In genomic region chr14:95265106-95266094, GRCh38 we compare ENCODE assay signal across 8 cellular contexts. TPM values are rescaled to one million over a fixed set of nuclear protein-coding genes. Genes with fewer than 3 reads are reported as not detected.
DNase-seq lines count a peak whose midpoint lies in the region; ATAC-seq, FAIRE-seq and TF ChIP-seq lines count a peak whose summit lies in the region.

No MANE protein-coding gene starts in this region.

- H3K27me3 ChIP-seq in astrocyte (ENCODE audit: insufficient read depth, low read length), result no peaks in the 10 kb centered on the region

- POLR2A ChIA-PET in OCI-LY7 (lab: Charles Lee), result interaction anchor here (0.6 to 2.4 kb wide), 4 partner anchors 9 to 143 kb away, joined by 3 to 8 read pairs (median 4); no protein-coding TSS in a partner anchor

- intact Hi-C loops in OCI-LY7 (cut with micrococcal nuclease; ENCODE audit: unreplicated experiment), result loop anchor here (2.0 to 10.0 kb wide), 2 partner anchors 53 to 111 kb away; partner anchors contain the start of genes CLMN and DICER1

- CTCF ChIA-PET in OCI-LY7 (lab: Charles Lee; ENCODE audit: unreplicated experiment), result no interaction called here

- TF ChIP-seq CTCF in OCI-LY7 (conservative IDR thresholded peaks at IDR 0.05; ENCODE audit: low read length), result no peak
- TF ChIP-seq CTCF in astrocyte (IDR thresholded peaks at IDR 0.05; ENCODE audit: insufficient read depth, low read depth, low read length), result no peak

- H3K27ac Mint-ChIP-seq in astrocyte (ENCODE audit: unreplicated experiment), result peak overlapping the region; percentile 97

- H3K27ac ChIP-seq in OCI-LY7 (ENCODE audit: low read depth, low read length, poor library complexity, severe bottlenecking), result peak overlapping the region; percentile 84
- peak overlapping the region; percentile 88 for H3K27ac ChIP-seq in astrocyte (ENCODE audit: low read depth, low read length)

- no peaks in the 10 kb centered on the region for H3K27me3 Mint-ChIP-seq in astrocyte (ENCODE audit: low read depth, unreplicated experiment)

- DNase-seq in DMS53 treated with DMSO at 0.1 percent for 48 hours (lab: John Stamatoyannopoulos, UW; ENCODE audit: unreplicated experiment), result peak; percentile 97
- DNase-seq in OCI-LY7 (ENCODE audit: low spot score), result peak; percentile 90
- DNase-seq in astrocyte (ENCODE audit: low read depth), result peak; percentile 99
- DNase-seq in kidney tubule cell (ENCODE audit: low spot score), result peak; percentile 100
- DNase-seq in stimulated activated CD8-positive, alpha-beta memory T cell treated with anti-CD3 and anti-CD28 coated beads, Interleukin-15, amount 100 ng/mL, for 48 hours (ENCODE audit: low read depth in 2 of 2), result peak; percentile 23 to 39
- DNase-seq in OCI-M2 (lab: John Stamatoyannopoulos, UW; ENCODE audit: unreplicated experiment), result no peak

- no peaks in the 10 kb centered on the region for H3K36me3 Mint-ChIP-seq in astrocyte (ENCODE audit: low read depth, unreplicated experiment)

- H2AFZ ChIP-seq in OCI-LY7 (ENCODE audit: low read length) (peak overlapping the region; percentile 64; the same call in 1 of the 2 replicates), astrocyte (ENCODE audit: low read depth, low read length) (no peak overlapping the region)

- H3K9me3 Mint-ChIP-seq in astrocyte (ENCODE audit: unreplicated experiment), result peaks cover 3% of the 10 kb centered on the region

- H3K4me3 ChIP-seq in OCI-LY7 (ENCODE audit: low read depth, low read length, poor library complexity, severe bottlenecking), result peak overlapping the region; percentile 52
- H3K4me3 ChIP-seq in astrocyte (ENCODE audit: insufficient read depth, low read depth, low read length), result no peak overlapping the region

- H4K20me1 ChIP-seq in OCI-LY7 (ENCODE audit: insufficient read depth, low read length), result no peaks in the 10 kb centered on the region
- no peaks in the 10 kb centered on the region for H4K20me1 ChIP-seq in astrocyte (ENCODE audit: insufficient read depth, low read length)

- H3K4me3 Mint-ChIP-seq in astrocyte (ENCODE audit: unreplicated experiment), result peak overlapping the region; percentile 5

- FAIRE-seq in astrocyte (lab: Jason Lieb, UNC), result peak; percentile 85

- H3K4me1 Mint-ChIP-seq in astrocyte (ENCODE audit: low read depth, unreplicated experiment), result peaks cover 33% of the 10 kb centered on the region

- H3K9ac ChIP-seq in astrocyte (ENCODE audit: low read length), result peak overlapping the region; percentile 67

- H3K4me2 ChIP-seq in OCI-LY7 (ENCODE audit: low read length) (peak overlapping the region; percentile 90), astrocyte (ENCODE audit: low read length) (peak overlapping the region; percentile 68)

- no TSS peak for BruUV-seq in OCI-LY7 (replicated peaks; lab: Mats Ljungman, UMichigan)

- H3K9me2 ChIP-seq in OCI-LY7 (ENCODE audit: insufficient read depth, low read length), result no peaks in the 10 kb centered on the region

- H3K36me3 ChIP-seq in OCI-LY7 (ENCODE audit: insufficient read depth, low read length), result no peaks in the 10 kb centered on the region
- no peaks in the 10 kb centered on the region for H3K36me3 ChIP-seq in astrocyte (ENCODE audit: insufficient read depth, low read length)

- H3K9me3 ChIP-seq in OCI-LY7 (ENCODE audit: low read length) (peaks cover 7% of the 10 kb centered on the region; the same call in 1 of the 2 replicates), astrocyte (ENCODE audit: insufficient read depth, low read depth, low read length) (no peaks in the 10 kb centered on the region)

- H3K4me1 ChIP-seq in OCI-LY7 (ENCODE audit: insufficient read depth, low read length, poor library complexity, severe bottlenecking) (peaks cover 62% of the 10 kb centered on the region), astrocyte (ENCODE audit: insufficient read depth, low read length) (peaks cover 36% of the 10 kb centered on the region)

- ATAC-seq in GM21360 (IDR thresholded peaks at IDR 0.05; ENCODE audit: unreplicated experiment) (peak; percentile 95), HG03571 (IDR thresholded peaks at IDR 0.05; ENCODE audit: unreplicated experiment) (peak; percentile 96)

- H3K79me2 ChIP-seq in OCI-LY7 (ENCODE audit: insufficient read depth, low read depth, low read length) (no peaks in the 10 kb centered on the region), astrocyte (ENCODE audit: insufficient read depth, low read length) (no peaks in the 10 kb centered on the region)

RNA-seq across cellular contexts. Expression of gene CLMN, which starts 54.3 kb away (rescaled TPM):
- 5.8 and 6.8 TPM in 2 replicates for total RNA-seq in OCI-LY7 (2014; rRNA removed; shearing (Covaris generic))
- total RNA-seq in OCI-LY7 (2022) (12.0 and 13.0 TPM in 2 replicates), astrocyte (10.8 and 14.0 TPM in 2 replicates)
